Comparison of ENCODE assay signal across 13 cellular contexts in the genomic region with DNA sequence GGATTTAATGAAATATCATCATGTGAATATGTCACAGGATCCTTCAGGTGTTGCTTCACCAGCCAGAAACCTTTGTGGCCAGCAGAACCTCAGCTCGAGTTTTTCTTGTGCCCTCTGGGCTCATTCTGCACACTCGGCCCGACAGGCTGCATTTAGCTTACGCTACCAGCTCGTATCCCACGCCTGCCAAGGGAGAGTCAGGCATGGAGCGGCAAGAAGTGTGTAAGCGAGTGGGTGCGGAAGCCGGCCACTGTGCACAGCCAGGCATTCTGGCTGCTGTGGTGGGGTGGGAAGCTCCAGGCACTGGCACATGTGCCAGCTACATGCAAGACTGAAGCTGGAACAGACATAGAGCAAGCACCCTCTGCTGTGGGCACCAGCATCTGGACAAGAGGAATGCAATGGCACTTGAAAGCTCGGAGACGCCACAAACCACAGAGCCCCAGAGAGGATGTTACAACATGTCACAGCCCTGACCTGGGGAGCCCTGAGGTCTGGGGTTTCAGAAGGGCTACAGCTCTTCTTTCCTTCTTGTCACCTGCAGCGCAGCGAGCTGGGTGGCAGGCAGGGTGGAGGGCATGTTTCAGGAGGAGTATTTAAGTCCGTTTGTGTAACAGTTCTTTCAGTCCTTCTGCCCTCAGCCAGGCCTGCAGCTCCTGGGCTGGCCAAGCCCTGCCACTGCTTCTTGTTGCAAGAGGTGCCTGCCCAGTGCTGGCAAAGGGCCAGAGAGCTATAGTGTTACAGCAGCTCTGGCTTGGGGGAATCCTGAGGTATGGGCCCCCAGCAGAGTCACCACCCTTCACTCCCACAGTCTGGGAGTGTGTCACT.
A peak's percentile ranks its signal among the peaks of the same experiment; 100 is the strongest.
DNase-seq lines count a peak whose midpoint lies in the region; ATAC-seq lines count a peak whose summit lies in the region.
"Had no signal": no experiment of that assay in that cellular context is flagged by ENCODE, and none has a peak within 500 bp of the region (broad histone marks: within the 10 kb centered on the region; RNA-seq: fewer than 3 reads in every experiment).

No MANE protein-coding gene starts in this region.

- H3K4me3 Mint-ChIP-seq in T-cell, result no peak overlapping the region
- H3K4me3 Mint-ChIP-seq: activated CD8-positive, alpha-beta memory T cell treated with anti-CD3 and anti-CD28 coated beads, Interleukin-2, amount 10 ng/mL, durations not matched to agents 7 days and 5 days; activated naive CD4-positive, alpha-beta T cell treated with anti-CD3 and anti-CD28 coated beads, Interleukin-2, amount 50 U/mL, for 24 hours; CD8-positive, alpha-beta memory T cell; central memory CD8-positive, alpha-beta T cell had no signal

- CTCF ChIA-PET in T-cell (lab: Charles Lee), result no interaction called here

- DNase-seq in KG1 (lab: John Stamatoyannopoulos, UW) (peak; percentile 24), RPMI7951 (ENCODE audit: low read depth) (peak; percentile 77), left lobe of liver (ENCODE audit: low spot score) (peak; percentile 41), T-cell (no peak)
- no peak for DNase-seq in effector CD4-positive, alpha-beta T cell
- DNase-seq: activated CD8-positive, alpha-beta memory T cell treated with anti-CD3 and anti-CD28 coated beads, Interleukin-2, amount 10 ng/mL, durations not matched to agents 7 days and 5 days; CD8-positive, alpha-beta memory T cell; head of caudate nucleus had no signal

- no peaks in the 10 kb centered on the region for H3K36me3 Mint-ChIP-seq in T-cell
- H3K36me3 Mint-ChIP-seq: activated CD8-positive, alpha-beta memory T cell treated with anti-CD3 and anti-CD28 coated beads, Interleukin-2, amount 10 ng/mL, durations not matched to agents 7 days and 5 days; activated naive CD4-positive, alpha-beta T cell treated with anti-CD3 and anti-CD28 coated beads, Interleukin-2, amount 50 U/mL, for 24 hours; CD8-positive, alpha-beta memory T cell had no signal

- peak; percentile 78 for ATAC-seq in GM18867 (IDR thresholded peaks at IDR 0.05; ENCODE audit: unreplicated experiment)
- ATAC-seq in left lobe of liver, result no peak
- ATAC-seq in GM21528 (IDR thresholded peaks at IDR 0.05; ENCODE audit: low FRiP score, unreplicated experiment), result no peak
- no peak for ATAC-seq in T-cell (replicated peaks in 1 of 4)
- no peak for ATAC-seq in HG03378 (IDR thresholded peaks at IDR 0.05; ENCODE audit: unreplicated experiment)
- ATAC-seq: activated CD8-positive, alpha-beta memory T cell treated with anti-CD3 and anti-CD28 coated beads, Interleukin-2, amount 10 ng/mL, durations not matched to agents 7 days and 5 days had no signal

- no peaks in the 10 kb centered on the region for H3K27me3 Mint-ChIP-seq in T-cell
- H3K27me3 Mint-ChIP-seq: activated CD8-positive, alpha-beta memory T cell treated with anti-CD3 and anti-CD28 coated beads, Interleukin-2, amount 10 ng/mL, durations not matched to agents 7 days and 5 days; activated naive CD4-positive, alpha-beta T cell treated with anti-CD3 and anti-CD28 coated beads, Interleukin-2, amount 50 U/mL, for 24 hours; CD8-positive, alpha-beta memory T cell; central memory CD8-positive, alpha-beta T cell had no signal

- no peaks in the 10 kb centered on the region for H3K4me1 Mint-ChIP-seq in T-cell
- H3K4me1 Mint-ChIP-seq: activated CD8-positive, alpha-beta memory T cell treated with anti-CD3 and anti-CD28 coated beads, Interleukin-2, amount 10 ng/mL, durations not matched to agents 7 days and 5 days; activated naive CD4-positive, alpha-beta T cell treated with anti-CD3 and anti-CD28 coated beads, Interleukin-2, amount 50 U/mL, for 24 hours; CD8-positive, alpha-beta memory T cell; central memory CD8-positive, alpha-beta T cell had no signal

- peaks cover 2 to 12% (median 6%) of the 10 kb centered on the region in 3 donors for H3K9me3 Mint-ChIP-seq in T-cell

- POLR2A ChIA-PET in T-cell (lab: Charles Lee), result no interaction called here

- H3K27ac Mint-ChIP-seq in T-cell, result no peak overlapping the region
- H3K27ac Mint-ChIP-seq: activated CD8-positive, alpha-beta memory T cell treated with anti-CD3 and anti-CD28 coated beads, Interleukin-2, amount 10 ng/mL, durations not matched to agents 7 days and 5 days; activated naive CD4-positive, alpha-beta T cell treated with anti-CD3 and anti-CD28 coated beads, Interleukin-2, amount 50 U/mL, for 24 hours; CD8-positive, alpha-beta memory T cell had no signal

Comparison
In these comparisons a context has a peak if more than half of its experiments do, and no peak if none do; other contexts are left out.
1. DNase-seq: peak in KG1 (single experiment), RPMI7951 (single experiment) and left lobe of liver (single experiment); none in effector CD4-positive, alpha-beta T cell (single experiment) and T-cell (0 of 34).